In genomic region chr11:64341851-64342791, GRCh38 we compare ENCODE assay signal across 8 cellular contexts.
DNase-seq lines count a peak whose midpoint lies in the region; ATAC-seq lines count a peak whose summit lies in the region.

No MANE protein-coding gene starts in this region.

- H3K36me3 ChIP-seq in effector memory CD4-positive, alpha-beta T cell (ENCODE audit: control insufficient read depth, insufficient read depth, low read length), result peaks cover 41% of the 10 kb centered on the region

- peaks cover 31% of the 10 kb centered on the region for H3K4me1 ChIP-seq in effector memory CD4-positive, alpha-beta T cell (ENCODE audit: control insufficient read depth, insufficient read depth, low read length, poor library complexity, severe bottlenecking)

- no peaks in the 10 kb centered on the region for H3K9me3 ChIP-seq in effector memory CD4-positive, alpha-beta T cell (ENCODE audit: control insufficient read depth, low read length)

- H3K27me3 ChIP-seq in effector memory CD4-positive, alpha-beta T cell (replicated peaks; ENCODE audit: control insufficient read depth, insufficient read depth, low read length, poor library complexity, severe bottlenecking), result no peaks in the 10 kb centered on the region

- ATAC-seq in HG02981 (IDR thresholded peaks at IDR 0.05; ENCODE audit: unreplicated experiment) (peak; percentile 47), GM18511 (IDR thresholded peaks at IDR 0.05; ENCODE audit: unreplicated experiment) (no peak)

- peak overlapping the region; percentile 11 for H3K4me3 ChIP-seq in effector memory CD4-positive, alpha-beta T cell (ENCODE audit: insufficient read depth, low read depth, low read length, poor library complexity, severe bottlenecking)

- peak overlapping the region; percentile 13 for H3K27ac ChIP-seq in effector memory CD4-positive, alpha-beta T cell (ENCODE audit: insufficient read depth, low read length, poor library complexity, severe bottlenecking)

- DNase-seq in DMS153 (lab: John Stamatoyannopoulos, UW) (peak; percentile 73), NCI-H82 treated with DMSO at 0.1 percent for 48 hours (lab: John Stamatoyannopoulos, UW; ENCODE audit: unreplicated experiment) (peak; percentile 61), medulla oblongata (ENCODE audit: extremely low spot score) (peak; percentile 76)
- DNase-seq in activated CD8-positive, alpha-beta memory T cell treated with anti-CD3 and anti-CD28 coated beads for 24 hours, result peak; percentile 97
- peak; percentile 82 to 83 (median 82) for DNase-seq in effector memory CD4-positive, alpha-beta T cell
- peak; percentile 79 to 82 (median 80) for DNase-seq in stimulated activated CD4-positive, alpha-beta T cell treated with anti-CD3 and anti-CD28 coated beads, TNF-alpha, amount 100 ng/mL, for 4 hours (ENCODE audit: low read depth in 3 of 3)
